In the genomic region with DNA sequence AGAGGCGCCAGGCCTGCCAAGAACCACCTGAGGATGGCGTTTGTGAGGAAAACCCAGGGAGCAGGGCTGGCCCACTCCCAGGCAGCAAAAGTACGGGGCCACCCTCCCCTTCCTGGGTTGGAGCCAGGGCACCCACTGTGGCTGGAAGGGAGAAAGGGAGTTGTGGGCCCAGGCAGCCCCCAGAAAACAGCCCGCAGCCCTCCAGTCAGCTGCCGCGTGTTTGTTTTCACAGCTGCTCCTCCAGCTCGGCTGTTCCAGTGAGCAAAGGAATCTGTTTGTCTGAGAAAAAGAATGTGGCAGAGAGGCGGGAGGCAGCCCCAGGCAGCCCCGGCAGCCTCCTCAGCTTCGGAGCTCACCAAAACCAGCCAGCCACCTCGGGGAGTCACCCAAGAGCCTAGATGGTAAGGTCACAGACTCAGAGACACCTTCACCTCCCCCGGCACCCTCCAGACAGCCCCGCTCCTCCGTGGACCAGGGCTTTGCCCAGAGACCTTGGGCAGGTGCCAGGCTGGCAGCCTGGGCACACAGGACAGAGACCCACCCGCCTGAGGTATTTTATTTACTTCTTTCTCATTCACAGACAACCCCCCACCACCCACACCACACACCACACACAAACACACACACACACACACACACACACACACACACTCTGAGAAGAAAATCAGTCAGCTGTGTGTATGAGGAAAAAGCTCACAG, we compare ENCODE assay signal across 9 cellular contexts.
DNase-seq lines count a peak whose midpoint lies in the region; ATAC-seq, FAIRE-seq and TF ChIP-seq lines count a peak whose summit lies in the region.
"Had no signal": no experiment of that assay in that cellular context is flagged by ENCODE, and none has a peak within 500 bp of the region (broad histone marks: within the 10 kb centered on the region; RNA-seq: fewer than 3 reads in every experiment).

No MANE protein-coding gene starts in this region.

- peak; percentile 0 for DNase-seq in DMS79 treated with DMSO at 0.1 percent for 48 hours (lab: John Stamatoyannopoulos, UW)
- no peak for DNase-seq in DMS79 (lab: John Stamatoyannopoulos, UW)
- DNase-seq in amniotic stem cell (lab: John Stamatoyannopoulos, UW) = peak; percentile 3
- DNase-seq in iris pigment epithelial cell (ENCODE audit: low read depth) = peak; percentile 78
- DNase-seq in superior temporal gyrus (ENCODE audit: extremely low spot score) = peak; percentile 18
- no peak for DNase-seq in GM19239 (ENCODE audit: insufficient read length, low spot score)
- DNase-seq in CD8-positive, alpha-beta T cell = no peak

- H3K4me1 Mint-ChIP-seq in CD8-positive, alpha-beta T cell (ENCODE audit: low read depth) = no peaks in the 10 kb centered on the region

- no peaks in the 10 kb centered on the region for H3K36me3 ChIP-seq in CD8-positive, alpha-beta T cell (ENCODE audit: insufficient read depth, low read length)

- H3K4me3 Mint-ChIP-seq in CD8-positive, alpha-beta T cell = no peak overlapping the region

- no peak for FAIRE-seq in GM19239 (lab: Jason Lieb, UNC)

- H3K27ac Mint-ChIP-seq in CD8-positive, alpha-beta T cell = no peak overlapping the region

- CTCF ChIA-PET in CD8-positive, alpha-beta T cell (lab: Charles Lee) = no interaction called here

- POLR2A ChIA-PET in CD8-positive, alpha-beta T cell (lab: Charles Lee) = no interaction called here

- H3K27ac ChIP-seq in CD8-positive, alpha-beta T cell (ENCODE audit: low read depth, low read length) = no peak overlapping the region
- H3K27ac ChIP-seq: foreskin keratinocyte had no signal

- no peaks in the 10 kb centered on the region for H3K36me3 Mint-ChIP-seq in CD8-positive, alpha-beta T cell

- H3K27me3 ChIP-seq in CD8-positive, alpha-beta T cell (ENCODE audit: insufficient read depth, low read length) = no peaks in the 10 kb centered on the region
- H3K27me3 ChIP-seq: foreskin keratinocyte had no signal

- ATAC-seq in CD8-positive, alpha-beta T cell = no peak
- no peak for ATAC-seq in HG03095 (IDR thresholded peaks at IDR 0.05; ENCODE audit: unreplicated experiment)
- ATAC-seq: foreskin keratinocyte had no signal

- H3K9me3 ChIP-seq in CD8-positive, alpha-beta T cell (ENCODE audit: low read length) = no peaks in the 10 kb centered on the region

- no peak overlapping the region for H3K4me3 ChIP-seq in CD8-positive, alpha-beta T cell (ENCODE audit: low read depth, low read length)

- no peaks in the 10 kb centered on the region for H3K27me3 Mint-ChIP-seq in CD8-positive, alpha-beta T cell (ENCODE audit: low read depth)

- intact Hi-C loops in CD8-positive, alpha-beta T cell (cut with DNase I, micrococcal nuclease) = no loop called here

- no peaks in the 10 kb centered on the region for H3K9me3 Mint-ChIP-seq in CD8-positive, alpha-beta T cell

- TF ChIP-seq CTCF in CD8-positive, alpha-beta T cell (IDR thresholded peaks at IDR 0.05) = no peak

- no peaks in the 10 kb centered on the region for H3K4me1 ChIP-seq in CD8-positive, alpha-beta T cell (ENCODE audit: insufficient read depth, low read length)
- H3K4me1 ChIP-seq: foreskin keratinocyte had no signal

Comparison
In these comparisons a context has a peak if more than half of its experiments do, and no peak if none do; other contexts are left out.
1. DNase-seq: peak in DMS79 treated with DMSO at 0.1 percent for 48 hours (single experiment), amniotic stem cell (single experiment), iris pigment epithelial cell (single experiment) and superior temporal gyrus (single experiment); none in DMS79 (single experiment), GM19239 (single experiment) and CD8-positive, alpha-beta T cell (0 of 7).